ENCODE assay signal across 9 cellular contexts in the genomic region with DNA sequence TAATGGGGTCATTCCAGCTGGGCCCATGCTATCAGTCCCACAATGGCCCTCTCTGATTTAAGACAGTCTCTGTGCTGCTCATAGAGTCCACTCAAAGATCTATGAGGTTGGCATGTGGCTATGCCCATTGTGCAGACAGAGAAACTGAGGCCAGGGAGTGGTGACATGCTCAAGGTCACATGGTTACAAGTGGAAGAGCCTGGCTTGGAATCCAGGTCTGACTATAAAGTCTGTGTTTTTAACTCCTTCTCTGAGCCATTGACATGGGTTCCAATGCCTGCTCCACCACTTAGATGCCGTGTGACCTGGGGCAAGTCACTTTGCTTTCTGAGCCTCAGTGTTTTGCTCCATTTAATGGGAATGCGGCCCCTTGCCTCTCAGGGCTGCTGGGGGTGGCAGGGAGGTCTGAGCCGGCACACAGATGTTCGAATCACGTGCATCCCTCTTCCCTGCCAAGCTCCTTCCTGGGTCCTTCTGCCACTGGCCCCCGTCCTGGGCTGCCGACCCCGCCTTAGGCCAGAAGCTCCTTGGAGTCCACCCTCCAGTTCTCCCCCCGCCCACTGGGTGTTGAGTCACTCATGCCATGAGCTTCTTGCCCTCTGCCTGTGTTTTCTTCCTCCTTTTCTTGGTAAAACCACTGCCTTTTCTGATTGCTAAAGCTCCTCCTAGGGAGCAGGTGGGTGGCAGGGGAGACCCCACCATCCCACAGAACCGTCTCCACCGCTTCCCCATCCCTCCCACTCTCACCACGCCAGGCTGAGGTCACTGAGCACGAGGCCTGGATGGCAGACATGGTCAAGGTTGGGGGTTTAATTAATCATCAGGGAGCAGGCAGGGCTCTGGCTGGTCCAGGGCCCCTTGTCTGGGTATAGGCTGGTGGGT. TPM values are rescaled to one million over a fixed set of nuclear protein-coding genes. Genes with fewer than 3 reads are reported as not detected.
DNase-seq lines count a peak whose midpoint lies in the region; TF ChIP-seq lines count a peak whose summit lies in the region.
"Had no signal": no experiment of that assay in that cellular context is flagged by ENCODE, and none has a peak within 500 bp of the region (broad histone marks: within the 10 kb centered on the region; RNA-seq: fewer than 3 reads in every experiment).

No MANE protein-coding gene starts in this region.

- no peak overlapping the region for H2BK20ac ChIP-seq in H9 (ENCODE audit: low read depth, low read length, poor library complexity, severe bottlenecking)

- H3K4me3 Mint-ChIP-seq in H9, result no peak overlapping the region; a peak in 1 of 5 replicates

- no peaks in the 10 kb centered on the region for H3K79me2 ChIP-seq in H9 (ENCODE audit: insufficient read depth, low read length)
- no peaks in the 10 kb centered on the region; the same call in 1 of the 2 replicates for H3K79me2 ChIP-seq in PC-9 (ENCODE audit: low read depth)

- H4K5ac ChIP-seq in H9 (ENCODE audit: insufficient read length, low read depth, low read length), result no peak overlapping the region

- intact Hi-C loops in PC-9 (cut with micrococcal nuclease; ENCODE audit: unreplicated experiment), result no loop called here

- no peak overlapping the region for H2BK120ac ChIP-seq in H9 (ENCODE audit: low read depth, low read length, poor library complexity, severe bottlenecking)

- H3K4me3 ChIP-seq in PC-9 (no peak overlapping the region), fibroblast of pulmonary artery (replicated peaks; ENCODE audit: low read depth, low read length) (no peak overlapping the region)

- H3K36me3 Mint-ChIP-seq in H9 (ENCODE audit: insufficient read depth in 1 of 3, low read depth in 3 of 3), result no peaks in the 10 kb centered on the region

- BruUV-seq in PC-9 (replicated peaks; lab: Mats Ljungman, UMichigan), result no TSS peak

- H4K8ac ChIP-seq in H9 (replicated peaks; ENCODE audit: insufficient read length, low read depth, low read length), result no peak overlapping the region

- peak overlapping the region; percentile 56; the same call in 1 of the 2 replicates for H3K14ac ChIP-seq in H9 (ENCODE audit: insufficient read depth, low read length)

- H3T11ph ChIP-seq in H9 (ENCODE audit: low read length), result no peak overlapping the region

- DNase-seq in H9 (no peak), PC-9 (no peak), fibroblast of pulmonary artery (ENCODE audit: low read depth) (peak; percentile 37), NCI-H345 treated with DMSO at 0.1 percent for 48 hours (lab: John Stamatoyannopoulos, UW; ENCODE audit: unreplicated experiment) (no peak), caudate nucleus (lab: John Stamatoyannopoulos, UW) (no peak), NCI-H2081 treated with DMSO at 0.1 percent for 48 hours (lab: John Stamatoyannopoulos, UW) (no peak), 8988T (no peak)
- peak; percentile 34 to 42 for DNase-seq in stimulated activated CD8-positive, alpha-beta memory T cell treated with anti-CD3 and anti-CD28 coated beads, Interleukin-2, amount 100 ng/mL, for 48 hours (ENCODE audit: low read depth in 2 of 2)
- DNase-seq: NCI-H524 had no signal

- CTCF ChIA-PET in PC-9 (lab: Charles Lee), result no interaction called here

- no peaks in the 10 kb centered on the region for H3K23me2 ChIP-seq in H9 (ENCODE audit: insufficient read length, low read depth, low read length, poor library complexity, severe bottlenecking)

- H3K27me3 Mint-ChIP-seq in H9 (ENCODE audit: low read depth), result no peaks in the 10 kb centered on the region; the same call in none of the 2 replicates

- H2BK5ac ChIP-seq in H9 (ENCODE audit: insufficient read length, low read length), result no peak overlapping the region

- peaks cover 0 to 2% of the 10 kb centered on the region in 2 experiments; a peak in 1 of 4 replicates for H3K4me1 Mint-ChIP-seq in H9

- no peak overlapping the region for H3K18ac ChIP-seq in H9 (ENCODE audit: insufficient read length, low read depth, low read length)

- no peak overlapping the region for H3K4ac ChIP-seq in H9 (ENCODE audit: low read depth, low read length)

- H4K20me1 ChIP-seq in H9 (ENCODE audit: control insufficient read depth, insufficient read depth, insufficient read length), result no peaks in the 10 kb centered on the region
- no peaks in the 10 kb centered on the region for H4K20me1 ChIP-seq in PC-9 (ENCODE audit: insufficient read depth)

- H3K27ac ChIP-seq in H9 (ENCODE audit: insufficient read length, low read depth, low read length) (no peak overlapping the region), PC-9 (peak overlapping the region; percentile 19; the same call in 1 of the 2 replicates), caudate nucleus (ENCODE audit: low read depth, low read length) (no peak overlapping the region)

- POLR2A ChIA-PET in PC-9 (lab: Charles Lee; ENCODE audit: unreplicated experiment), result interaction anchor here (0.6 to 0.7 kb wide), 2 partner anchors 12 to 337 kb away, joined by 3 to 6 read pairs; no protein-coding TSS in a partner anchor

- H3K27me3 ChIP-seq in H9 (ENCODE audit: insufficient read depth, low read length) (no peaks in the 10 kb centered on the region), PC-9 (ENCODE audit: insufficient read depth, low read depth) (no peaks in the 10 kb centered on the region)

- H2BK15ac ChIP-seq in H9 (ENCODE audit: low read depth, low read length), result no peak overlapping the region

- H3K36me3 ChIP-seq in PC-9 (ENCODE audit: low read depth), result no peaks in the 10 kb centered on the region

- WGBS in H9 (ENCODE audit: extremely low coverage, insufficient read length, low lambda C conversion rate), result no CpG with 5 or more reads among the region's 13 CpGs

- H3K4me1 ChIP-seq in H9 (ENCODE audit: insufficient read depth, low read length) (no peaks in the 10 kb centered on the region), PC-9 (replicated peaks; ENCODE audit: insufficient read depth) (peaks cover 80% of the 10 kb centered on the region)

- H3K27ac Mint-ChIP-seq in H9, result no peak overlapping the region

- H3K4me2 ChIP-seq in H9 (ENCODE audit: insufficient read depth, insufficient read length, low read length) (no peak overlapping the region), PC-9 (peak overlapping the region; percentile 57)

- H3K9me3 ChIP-seq in H9 (ENCODE audit: control insufficient read depth, low read depth, low read length) (no peaks in the 10 kb centered on the region), PC-9 (ENCODE audit: insufficient read depth, low read depth) (no peaks in the 10 kb centered on the region)

- peaks cover 57% of the 10 kb centered on the region for H3F3A ChIP-seq in PC-9 (ENCODE audit: insufficient read depth, low read depth)

- no peaks in the 10 kb centered on the region for H3K9me3 Mint-ChIP-seq in H9

- H2AFZ ChIP-seq in H9 (ENCODE audit: low read length), result no peak overlapping the region
- H2AFZ ChIP-seq in PC-9, result 0 out of 2 replicates have a peak overlapping the region, but pooled peaks have one; percentile 41

- no peaks in the 10 kb centered on the region for H3K79me1 ChIP-seq in H9 (ENCODE audit: insufficient read depth, low read depth, low read length, poor library complexity, severe bottlenecking)

- H2AK5ac ChIP-seq in H9 (ENCODE audit: insufficient read length, low read length), result no peak overlapping the region

- no peak overlapping the region for H2BK12ac ChIP-seq in H9 (ENCODE audit: insufficient read length, low read depth, low read length)

- no peak for TF ChIP-seq CTCF in H9 (conservative IDR thresholded peaks at IDR 0.05)
- TF ChIP-seq CTCF in PC-9 (conservative IDR thresholded peaks at IDR 0.05), result no peak
- TF ChIP-seq CTCF in fibroblast of pulmonary artery (IDR thresholded peaks at IDR 0.05; ENCODE audit: low read length, missing control alignments), result no peak

- no peak overlapping the region for H3K56ac ChIP-seq in H9 (ENCODE audit: insufficient read length, low read depth, low read length)

- H3K9ac ChIP-seq in H9 (ENCODE audit: extremely low read depth, insufficient read length, low read length), result no peak overlapping the region

- H3K9me2 ChIP-seq in PC-9 (ENCODE audit: insufficient read depth), result no peaks in the 10 kb centered on the region

- H3K23ac ChIP-seq in H9 (ENCODE audit: insufficient read length, low read depth, low read length), result no peak overlapping the region

- no peak overlapping the region for H4K91ac ChIP-seq in H9 (ENCODE audit: insufficient read length, low read depth, low read length)

RNA-seq across cellular contexts. Expression of a gene that starts 35.7 kb away (rescaled TPM):
- total RNA-seq in H9 (2021) (22.6 and 25.3 TPM in 2 replicates), PC-9 (2021) (112 and 117 TPM in 2 replicates)

Comparison
In these comparisons a context has a peak if more than half of its experiments do, and no peak if none do; other contexts are left out.
1. DNase-seq: peak in fibroblast of pulmonary artery (single experiment) and stimulated activated CD8-positive, alpha-beta memory T cell treated with anti-CD3 and anti-CD28 coated beads, Interleukin-2, amount 100 ng/mL, for 48 hours (2 of 2); none in H9 (single experiment), PC-9 (0 of 2), NCI-H345 treated with DMSO at 0.1 percent for 48 hours (single experiment), caudate nucleus (0 of 61), NCI-H2081 treated with DMSO at 0.1 percent for 48 hours (single experiment) and 8988T (single experiment).